14 cellular contexts compared by ENCODE assay signal in the genomic region with DNA sequence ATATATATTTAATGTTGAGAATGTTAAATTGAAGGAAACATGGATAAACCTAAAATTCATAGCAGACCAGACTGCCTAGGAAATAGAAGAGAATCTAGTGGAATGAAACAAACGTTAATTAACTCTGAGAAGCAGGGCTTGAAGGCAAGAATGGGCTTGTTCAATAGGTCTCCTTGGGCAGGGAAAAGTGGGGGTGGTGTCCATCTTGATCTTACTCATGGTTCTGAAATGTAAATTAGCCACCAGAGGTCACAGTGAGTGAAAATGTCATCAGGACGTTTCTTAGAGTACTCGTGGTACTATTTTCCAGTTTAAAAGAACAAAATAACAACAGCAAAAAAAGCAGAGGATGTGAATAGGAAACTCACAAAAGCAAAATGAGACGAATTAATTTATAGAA.
DNase-seq lines count a peak whose midpoint lies in the region; ATAC-seq and TF ChIP-seq lines count a peak whose summit lies in the region.
"Had no signal": no experiment of that assay in that cellular context is flagged by ENCODE, and none has a peak within 500 bp of the region (broad histone marks: within the 10 kb centered on the region; RNA-seq: fewer than 3 reads in every experiment).

No MANE protein-coding gene starts in this region.

- H3K9me3 ChIP-seq in MG63 = no peaks in the 10 kb centered on the region
- H3K9me3 ChIP-seq: sigmoid colon had no signal

- H3K4me3 ChIP-seq in MG63 (no peak overlapping the region), epithelial cell of esophagus (ENCODE audit: low read length) (no peak overlapping the region)
- H3K4me3 ChIP-seq: lung, sigmoid colon had no signal

- H3K36me3 ChIP-seq in MG63 = no peaks in the 10 kb centered on the region
- H3K36me3 ChIP-seq: sigmoid colon, WERI-Rb-1 had no signal

- DNase-seq in GM03348 (ENCODE audit: low spot score) = peak; percentile 13
- peak; percentile 19 for DNase-seq in MG63
- peak; percentile 92 for DNase-seq in epithelial cell of esophagus (ENCODE audit: low read depth)
- peak; percentile 86 for DNase-seq in renal cortical epithelial cell (ENCODE audit: low read depth)
- DNase-seq in T1000 (lab: John Stamatoyannopoulos, UW) = no peak
- DNase-seq: activated naive CD4-positive, alpha-beta T cell treated with anti-CD3 and anti-CD28 coated beads, Interleukin-2, amount 50 U/mL, for 16 hours; CD4-positive, alpha-beta T cell; NCI-H2171; sigmoid colon; stimulated activated naive CD4-positive, alpha-beta T cell treated with Interleukin-2 at 50 U/mL for 16 hours had no signal

- ATAC-seq in GM18907 (IDR thresholded peaks at IDR 0.05; ENCODE audit: unreplicated experiment) (no peak), HG02870 (IDR thresholded peaks at IDR 0.05; ENCODE audit: unreplicated experiment) (no peak)

- no peaks in the 10 kb centered on the region for H3K27me3 ChIP-seq in MG63
- H3K27me3 ChIP-seq: sigmoid colon had no signal

- TF ChIP-seq CTCF in epithelial cell of esophagus (IDR thresholded peaks at IDR 0.05; ENCODE audit: insufficient read depth, low read depth, low read length, missing control alignments) = no peak
